Comparison of ENCODE assay signal across 7 cellular contexts in the genomic region with DNA sequence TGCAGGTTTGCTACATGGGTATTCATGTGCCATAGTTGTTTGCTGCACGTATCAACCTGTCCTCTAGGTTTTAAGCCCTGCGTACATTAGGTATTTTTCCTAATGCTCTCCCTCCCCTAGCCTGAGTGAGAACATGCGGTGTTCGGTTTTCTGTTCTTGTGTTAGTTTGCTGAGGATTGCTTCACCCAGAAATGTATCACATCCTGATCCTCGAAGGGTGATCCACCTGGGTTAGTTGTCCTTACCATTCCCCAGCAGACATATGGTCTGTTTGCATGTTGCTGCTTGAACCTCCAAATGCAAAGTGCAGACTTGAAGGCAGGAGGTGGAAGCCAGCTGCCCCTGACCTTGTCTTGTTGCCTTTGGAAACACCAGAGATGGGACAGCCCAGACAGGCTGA.
"Had no signal": no experiment of that assay in that cellular context is flagged by ENCODE, and none has a peak within 500 bp of the region (broad histone marks: within the 10 kb centered on the region; RNA-seq: fewer than 3 reads in every experiment).

No MANE protein-coding gene starts in this region.

- DNase-seq: H7, HFFc6, IMR-90 had no signal

- H2AFZ ChIP-seq: GM23338 had no signal

- H3K4me1 ChIP-seq: HAP-1 had no signal

- ATAC-seq: GM23338, HCT116, K562 had no signal

- H3K36me3 ChIP-seq: HAP-1 had no signal

- H3K4me2 ChIP-seq: GM23338 had no signal

- H3K9me3 ChIP-seq: HAP-1 had no signal

- H3K4me3 ChIP-seq: GM23338, HAP-1, K562 had no signal
